8 cellular contexts compared by ENCODE assay signal in genomic region chr12:108691154-108691994, GRCh38. TPM values are rescaled to one million over a fixed set of nuclear protein-coding genes. Genes with fewer than 3 reads are reported as not detected.
DNase-seq lines count a peak whose midpoint lies in the region; ATAC-seq and TF ChIP-seq lines count a peak whose summit lies in the region.

No MANE protein-coding gene starts in this region.

- intact Hi-C loops in natural killer cell (cut with micrococcal nuclease) = loop anchor here (2.0 kb wide), 1 partner anchor 39 kb away; the partner anchor contains the start of gene CORO1C

- TF ChIP-seq CTCF in fibroblast of mammary gland (conservative IDR thresholded peaks at IDR 0.05; ENCODE audit: control insufficient read depth, insufficient read depth, low read depth, low read length) (peak; percentile 25), natural killer cell (IDR thresholded peaks at IDR 0.05) (no peak)

- H3K9ac ChIP-seq in Karpas-422 (ENCODE audit: low read length) = peak overlapping the region; percentile 37; the same call in 1 of the 2 replicates

- DNase-seq in DMS79 treated with DMSO at 0.1 percent for 48 hours (lab: John Stamatoyannopoulos, UW) = peak; percentile 98
- peak; percentile 75 for DNase-seq in Karpas-422
- peak; percentile 98 for DNase-seq in RKO (ENCODE audit: low spot score)
- DNase-seq in fibroblast of mammary gland (ENCODE audit: low read depth) = peak; percentile 99
- DNase-seq in natural killer cell = peak; percentile 60
- peak; percentile 77 for DNase-seq in stimulated activated naive CD4-positive, alpha-beta T cell treated with Interleukin-2 at 50 U/mL for 16 hours (lab: John Stamatoyannopoulos, UW)

- no peaks in the 10 kb centered on the region for H3K79me2 ChIP-seq in Karpas-422 (ENCODE audit: low read length)

- H3K4me3 ChIP-seq in Karpas-422 (ENCODE audit: low read length) = peak overlapping the region; percentile 27; the same call in 1 of the 2 replicates
- peak overlapping the region; percentile 18 for H3K4me3 ChIP-seq in fibroblast of mammary gland (ENCODE audit: control insufficient read depth, low read depth, low read length)

- H3K36me3 ChIP-seq in Karpas-422 (ENCODE audit: insufficient read depth, low read length) = no peaks in the 10 kb centered on the region

- H3K9me2 ChIP-seq in Karpas-422 (replicated peaks; ENCODE audit: insufficient read depth, low read length) = no peaks in the 10 kb centered on the region

- H4K20me1 ChIP-seq in Karpas-422 (ENCODE audit: insufficient read depth, low read depth, low read length) = no peaks in the 10 kb centered on the region

- peaks cover 3% of the 10 kb centered on the region for H3K9me3 Mint-ChIP-seq in activated T-helper 17 cell treated with anti-CD3 and anti-CD28 coated beads, Interleukin-2, amount 50 U/mL, for 72 hours
- H3K9me3 Mint-ChIP-seq in natural killer cell = no peaks in the 10 kb centered on the region

- peaks cover 7% of the 10 kb centered on the region for H3K36me3 Mint-ChIP-seq in activated T-helper 17 cell treated with anti-CD3 and anti-CD28 coated beads, Interleukin-2, amount 50 U/mL, for 72 hours (ENCODE audit: low read depth)
- no peaks in the 10 kb centered on the region for H3K36me3 Mint-ChIP-seq in natural killer cell

- H3K27ac ChIP-seq in Karpas-422 (ENCODE audit: low read length) = no peak overlapping the region

- peaks cover 52% of the 10 kb centered on the region for H3K4me1 Mint-ChIP-seq in activated T-helper 17 cell treated with anti-CD3 and anti-CD28 coated beads, Interleukin-2, amount 50 U/mL, for 72 hours
- H3K4me1 Mint-ChIP-seq in natural killer cell = peaks cover 33 to 35% of the 10 kb centered on the region in 2 donors

- peak overlapping the region; percentile 60 for H3K4me2 ChIP-seq in Karpas-422 (ENCODE audit: low read depth, low read length, poor library complexity, severe bottlenecking)

- no peaks in the 10 kb centered on the region for H3K27me3 ChIP-seq in Karpas-422 (ENCODE audit: low read length)

- H3K9me3 ChIP-seq in Karpas-422 (ENCODE audit: low read length) = no peaks in the 10 kb centered on the region

- peak overlapping the region; percentile 93 for H3K27ac Mint-ChIP-seq in activated T-helper 17 cell treated with anti-CD3 and anti-CD28 coated beads, Interleukin-2, amount 50 U/mL, for 72 hours
- peak overlapping the region; percentile 54 to 91 for H3K27ac Mint-ChIP-seq in natural killer cell

- no peaks in the 10 kb centered on the region for H3K27me3 Mint-ChIP-seq in activated T-helper 17 cell treated with anti-CD3 and anti-CD28 coated beads, Interleukin-2, amount 50 U/mL, for 72 hours
- no peaks in the 10 kb centered on the region for H3K27me3 Mint-ChIP-seq in natural killer cell (ENCODE audit: low read depth in 2 of 2)

- H3K4me3 Mint-ChIP-seq in activated T-helper 17 cell treated with anti-CD3 and anti-CD28 coated beads, Interleukin-2, amount 50 U/mL, for 72 hours = peak overlapping the region; percentile 85
- H3K4me3 Mint-ChIP-seq in natural killer cell = peak overlapping the region; percentile 83

- peaks cover 33% of the 10 kb centered on the region for H3K4me1 ChIP-seq in Karpas-422 (ENCODE audit: low read length)

- peak; percentile 66 for ATAC-seq in GM21737 (IDR thresholded peaks at IDR 0.05; ENCODE audit: unreplicated experiment)
- ATAC-seq in activated T-helper 17 cell treated with anti-CD3 and anti-CD28 coated beads, Interleukin-2, amount 50 U/mL, for 72 hours (replicated peaks) = peak; percentile 68
- peak; percentile 92 to 95 (median 93) for ATAC-seq in natural killer cell

- H2AFZ ChIP-seq in Karpas-422 (ENCODE audit: low read length) = peak overlapping the region; percentile 10; the same call in 1 of the 2 replicates

RNA-seq across cellular contexts. Expression of gene CORO1C, which starts 39.9 kb away (rescaled TPM):
- total RNA-seq in Karpas-422 (2014; rRNA removed; shearing (Covaris generic); ENCODE audit: low replicate concordance) = 11.1 and 14.9 TPM in 2 replicates
- total RNA-seq in activated T-helper 17 cell treated with anti-CD3 and anti-CD28 coated beads, Interleukin-2, amount 50 U/mL, for 72 hours = 100 to 1,000 TPM in 1 of 2 donors, 10 to 100 TPM in 1; 81.9 to 101 TPM
- total RNA-seq in natural killer cell = 10 to 100 TPM; 28.9 to 43.5 (median 36.0) TPM

RNA-seq across cellular contexts. Expression of gene SELPLG, which starts 57.7 kb away (rescaled TPM):
- total RNA-seq in Karpas-422 (2014; rRNA removed; shearing (Covaris generic); ENCODE audit: low replicate concordance) = 0.97 and 2.5 TPM in 2 replicates
- 10 to 100 TPM; 79.7 to 89.1 TPM for total RNA-seq in activated T-helper 17 cell treated with anti-CD3 and anti-CD28 coated beads, Interleukin-2, amount 50 U/mL, for 72 hours
- 100 to 1,000 TPM; 179 to 201 (median 201) TPM for total RNA-seq in natural killer cell

Comparison
In these comparisons a context has a peak if more than half of its experiments do, and no peak if none do; other contexts are left out.
1. RNA of gene SELPLG, which starts 57.7 kb away (total RNA-seq): 179 to 201 TPM in natural killer cell and 79.7 to 89.1 TPM in activated T-helper 17 cell treated with anti-CD3 and anti-CD28 coated beads, Interleukin-2, amount 50 U/mL, for 72 hours; 0.97 to 2.5 TPM in Karpas-422; every median in the first group is over 10 times any median in the second.
2. Peak in every context shown above with its lines, with median percentiles within 50 percentile points of each other: DNase-seq and ATAC-seq.